In the genomic region with DNA sequence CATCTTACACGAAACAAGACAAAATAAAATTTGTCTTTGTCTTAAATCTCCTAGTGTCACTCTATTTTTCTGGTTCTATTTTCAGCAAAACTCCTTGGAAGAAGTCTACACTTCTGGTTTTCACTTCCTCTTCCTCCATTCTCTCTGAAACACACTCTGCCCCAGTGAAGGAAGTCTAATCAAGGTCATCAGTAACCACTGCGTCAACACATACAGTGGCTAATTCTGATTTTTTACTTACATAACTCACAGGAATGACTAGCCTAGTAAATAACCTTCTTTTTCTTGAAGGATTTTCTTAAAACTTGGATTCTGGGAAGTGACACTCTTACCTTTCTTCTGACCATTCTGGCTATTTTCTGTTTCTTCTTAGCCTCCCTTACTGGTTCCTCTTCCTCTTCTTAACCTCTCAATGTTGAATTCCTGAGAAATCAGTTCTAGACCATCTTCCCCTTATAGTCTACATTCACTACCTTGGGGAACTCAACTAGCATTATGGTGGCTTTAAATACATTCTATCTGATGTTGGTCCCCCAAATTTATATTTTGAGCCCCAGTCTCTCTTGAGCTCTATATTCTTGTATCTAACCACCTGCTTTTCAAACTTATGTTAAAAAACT, we compare ENCODE assay signal across 8 cellular contexts. TPM values are rescaled to one million over a fixed set of nuclear protein-coding genes. Genes with fewer than 3 reads are reported as not detected.
A peak's percentile ranks its signal among the peaks of the same experiment; 100 is the strongest.
DNase-seq lines count a peak whose midpoint lies in the region; ATAC-seq and TF ChIP-seq lines count a peak whose summit lies in the region.
"Had no signal": no experiment of that assay in that cellular context is flagged by ENCODE, and none has a peak within 500 bp of the region (broad histone marks: within the 10 kb centered on the region; RNA-seq: fewer than 3 reads in every experiment).

No MANE protein-coding gene starts in this region.

- H3K9me3 ChIP-seq in neutrophil (no peaks in the 10 kb centered on the region), adrenal gland (replicated peaks in 1 of 3) (no peaks in the 10 kb centered on the region), Caco-2 (no peaks in the 10 kb centered on the region)

- H3K27me3 Mint-ChIP-seq in stimulated activated naive CD8-positive, alpha-beta T cell treated with anti-CD3 and anti-CD28 coated beads, Interleukin-15, amount 100 ng/mL, for 72 hours = no peaks in the 10 kb centered on the region
- no peaks in the 10 kb centered on the region for H3K27me3 Mint-ChIP-seq in Caco-2 (ENCODE audit: insufficient read depth, unreplicated experiment)

- DNase-seq in MV-4-11 (lab: John Stamatoyannopoulos, UW) = peak; percentile 81
- no peak for DNase-seq in adrenal gland
- DNase-seq in stimulated activated naive CD8-positive, alpha-beta T cell treated with anti-CD3 and anti-CD28 coated beads, Interleukin-15, amount 100 ng/mL, for 72 hours = no peak
- no peak for DNase-seq in Caco-2

- H3K9me3 Mint-ChIP-seq in stimulated activated naive CD8-positive, alpha-beta T cell treated with anti-CD3 and anti-CD28 coated beads, Interleukin-15, amount 100 ng/mL, for 72 hours = no peaks in the 10 kb centered on the region
- H3K9me3 Mint-ChIP-seq in Caco-2 (ENCODE audit: unreplicated experiment) = no peaks in the 10 kb centered on the region

- H3K27ac ChIP-seq in neutrophil (peak overlapping the region; percentile 86), adrenal gland (no peak overlapping the region)

- peaks cover 5% of the 10 kb centered on the region for H3K4me1 Mint-ChIP-seq in stimulated activated naive CD8-positive, alpha-beta T cell treated with anti-CD3 and anti-CD28 coated beads, Interleukin-15, amount 100 ng/mL, for 72 hours
- no peaks in the 10 kb centered on the region for H3K4me1 Mint-ChIP-seq in Caco-2 (ENCODE audit: low read depth, unreplicated experiment)

- peak; percentile 91 for ATAC-seq in GM18907 (IDR thresholded peaks at IDR 0.05; ENCODE audit: unreplicated experiment)
- ATAC-seq in HG02642 (IDR thresholded peaks at IDR 0.05; ENCODE audit: poor library complexity, unreplicated experiment) = peak; percentile 87
- ATAC-seq in stimulated activated naive CD8-positive, alpha-beta T cell treated with anti-CD3 and anti-CD28 coated beads, Interleukin-15, amount 100 ng/mL, for 72 hours = no peak

- no TSS peak for BruUV-seq in Caco-2 (replicated peaks; lab: Mats Ljungman, UMichigan)

- no peaks in the 10 kb centered on the region for H3K36me3 ChIP-seq in neutrophil
- no peaks in the 10 kb centered on the region for H3K36me3 ChIP-seq in adrenal gland (replicated peaks in 1 of 2)
- no peaks in the 10 kb centered on the region for H3K36me3 ChIP-seq in Caco-2 (ENCODE audit: control insufficient read depth, insufficient read depth, low read length)

- no peak for TF ChIP-seq CTCF in neutrophil (IDR thresholded peaks at IDR 0.05)
- TF ChIP-seq CTCF in adrenal gland (IDR thresholded peaks at IDR 0.05) = no peak
- TF ChIP-seq CTCF in Caco-2 (IDR thresholded peaks at IDR 0.05; ENCODE audit: insufficient read depth in 1 of 2, low read depth in 1 of 2, low read length in 1 of 2, severe bottlenecking in 1 of 2, unreplicated experiment in 1 of 2) = no peak

- CTCF ChIA-PET in Caco-2 (lab: Charles Lee) = no interaction called here

- H3K4me1 ChIP-seq in neutrophil (ENCODE audit: control insufficient read depth in 1 of 2, insufficient read depth in 1 of 2, low read depth in 1 of 2, low read length in 1 of 2) (peaks cover 23 to 35% of the 10 kb centered on the region in 2 experiments), adrenal gland (replicated peaks in 1 of 2) (peaks cover 0 to 21% of the 10 kb centered on the region in 2 donors), Caco-2 (no peaks in the 10 kb centered on the region)

- WGBS in adrenal gland, 4 donors = 54 to 65% (median 61%) methylated on average over 2 of the region's 2 CpGs

- H3K27me3 ChIP-seq in neutrophil (no peaks in the 10 kb centered on the region), adrenal gland (no peaks in the 10 kb centered on the region), Caco-2 (replicated peaks; ENCODE audit: control insufficient read depth, insufficient read depth, low read length) (no peaks in the 10 kb centered on the region)

- no peak overlapping the region for H3K27ac Mint-ChIP-seq in stimulated activated naive CD8-positive, alpha-beta T cell treated with anti-CD3 and anti-CD28 coated beads, Interleukin-15, amount 100 ng/mL, for 72 hours
- H3K27ac Mint-ChIP-seq in Caco-2 (ENCODE audit: unreplicated experiment) = no peak overlapping the region

- H3K4me3 ChIP-seq in neutrophil (ENCODE audit: low read depth in 1 of 2, low read length in 1 of 2) = peak overlapping the region; percentile 39 to 56
- no peak overlapping the region for H3K4me3 ChIP-seq in adrenal gland
- no peak overlapping the region for H3K4me3 ChIP-seq in Caco-2 (ENCODE audit: low read depth, low read length)
- H3K4me3 ChIP-seq: lung had no signal

- H3K36me3 Mint-ChIP-seq in Caco-2 (ENCODE audit: insufficient read depth, unreplicated experiment) = no peaks in the 10 kb centered on the region

- TF ChIP-seq POLR2A in adrenal gland (IDR thresholded peaks at IDR 0.05) = no peak

- intact Hi-C loops in adrenal gland (cut with DNase I) = no loop called here
- intact Hi-C loops in Caco-2 (cut with micrococcal nuclease; ENCODE audit: unreplicated experiment) = no loop called here

- H3K4me3 Mint-ChIP-seq in stimulated activated naive CD8-positive, alpha-beta T cell treated with anti-CD3 and anti-CD28 coated beads, Interleukin-15, amount 100 ng/mL, for 72 hours = no peak overlapping the region
- no peak overlapping the region for H3K4me3 Mint-ChIP-seq in Caco-2 (ENCODE audit: unreplicated experiment)

- POLR2A ChIA-PET in Caco-2 (lab: Charles Lee) = no interaction called here

RNA-seq across cellular contexts. Expression of a gene that starts 37.5 kb away (rescaled TPM):
- total RNA-seq in adrenal gland (10 to 100 TPM; 21.0 to 55.7 (median 47.2) TPM), Caco-2 (2022) (27.6 and 31.8 TPM in 2 replicates)
- 10 to 100 TPM; 37.9 to 49.7 (median 49.0) TPM for polyA plus RNA-seq in adrenal gland

Comparison
In these comparisons a context has a peak if more than half of its experiments do, and no peak if none do; other contexts are left out.
1. H3K4me3 ChIP-seq: peak in neutrophil (2 of 2); none in adrenal gland (0 of 4) and Caco-2 (single experiment).